ENCODE assay signal across 19 cellular contexts in genomic region chr1:58597991-58598390, GRCh38. TPM values are rescaled to one million over a fixed set of nuclear protein-coding genes. Genes with fewer than 3 reads are reported as not detected.
"Had no signal": no experiment of that assay in that cellular context is flagged by ENCODE, and none has a peak within 500 bp of the region (broad histone marks: within the 10 kb centered on the region; RNA-seq: fewer than 3 reads in every experiment).

No MANE protein-coding gene starts in this region.

- H3K9me3 ChIP-seq: esophagus muscularis mucosa, transverse colon had no signal

- H3K27ac Mint-ChIP-seq: activated naive CD8-positive, alpha-beta T cell treated with anti-CD3 and anti-CD28 coated beads, Interleukin-2, amount 10 ng/mL, durations not matched to agents 7 days and 5 days; activated T-helper 1 cell treated with anti-CD3 and anti-CD28 coated beads, Interleukin-12 subunit alpha, Interleukin-12 subunit beta, Interleukin-2, Interleukin-4 antibody, amounts not matched to agents 30 ng/mL and 10 ng/mL and 1 ng/mL, durations not matched to agents 14 hours and 24 hours and 36 hours; naive thymus-derived CD8-positive, alpha-beta T cell had no signal

- H3K9me3 Mint-ChIP-seq: activated T-helper 1 cell treated with anti-CD3 and anti-CD28 coated beads, Interleukin-12 subunit alpha, Interleukin-12 subunit beta, Interleukin-2, Interleukin-4 antibody, amounts not matched to agents 30 ng/mL and 10 ng/mL and 1 ng/mL, durations not matched to agents 14 hours and 24 hours and 36 hours had no signal

- H3K4me3 ChIP-seq: esophagus muscularis mucosa, transverse colon had no signal

- H3K27ac ChIP-seq: transverse colon had no signal

- DNase-seq: activated naive CD4-positive, alpha-beta T cell; activated naive CD8-positive, alpha-beta T cell treated with anti-CD3 and anti-CD28 coated beads, Interleukin-2, amount 10 ng/mL, durations not matched to agents 7 days and 5 days; cortex of kidney; effector CD4-positive, alpha-beta T cell; hippocampal formation; left ventricle myocardium superior; mesenchymal stem cell; naive thymus-derived CD8-positive, alpha-beta T cell; nucleus accumbens; posterior cingulate gyrus; retina; stimulated activated CD4-positive, alpha-beta T cell treated with anti-CD3 and anti-CD28 coated beads, Interleukin-15, amount 100 ng/mL, for 24 hours; stimulated activated CD4-positive, alpha-beta T cell treated with anti-CD3 and anti-CD28 coated beads, Interleukin-4, amount 100 ng/mL, for 1 hour; stimulated activated naive CD4-positive, alpha-beta T cell; T-helper 2 cell; transverse colon had no signal

- H3K27me3 ChIP-seq: esophagus muscularis mucosa, transverse colon had no signal

- H3K36me3 ChIP-seq: esophagus muscularis mucosa, transverse colon had no signal

- H3K4me3 Mint-ChIP-seq: activated naive CD8-positive, alpha-beta T cell treated with anti-CD3 and anti-CD28 coated beads, Interleukin-2, amount 10 ng/mL, durations not matched to agents 7 days and 5 days; activated T-helper 1 cell treated with anti-CD3 and anti-CD28 coated beads, Interleukin-12 subunit alpha, Interleukin-12 subunit beta, Interleukin-2, Interleukin-4 antibody, amounts not matched to agents 30 ng/mL and 10 ng/mL and 1 ng/mL, durations not matched to agents 14 hours and 24 hours and 36 hours; naive thymus-derived CD8-positive, alpha-beta T cell had no signal

RNA-seq across cellular contexts. Expression of gene TACSTD2, which starts 20.9 kb away (rescaled TPM):
- total RNA-seq: activated CD8-positive, alpha-beta memory T cell treated with anti-CD3 and anti-CD28 coated beads for 36 hours; activated naive CD8-positive, alpha-beta T cell treated with anti-CD3 and anti-CD28 coated beads, Interleukin-2, amount 10 ng/mL, durations not matched to agents 7 days and 5 days; activated T-helper 1 cell treated with anti-CD3 and anti-CD28 coated beads, Interleukin-12 subunit alpha, Interleukin-12 subunit beta, Interleukin-2, Interleukin-4 antibody, amounts not matched to agents 30 ng/mL and 10 ng/mL and 1 ng/mL, durations not matched to agents 14 hours and 24 hours and 36 hours; naive thymus-derived CD8-positive, alpha-beta T cell had no signal
